ENCODE assay signal across 26 cellular contexts in the genomic region with DNA sequence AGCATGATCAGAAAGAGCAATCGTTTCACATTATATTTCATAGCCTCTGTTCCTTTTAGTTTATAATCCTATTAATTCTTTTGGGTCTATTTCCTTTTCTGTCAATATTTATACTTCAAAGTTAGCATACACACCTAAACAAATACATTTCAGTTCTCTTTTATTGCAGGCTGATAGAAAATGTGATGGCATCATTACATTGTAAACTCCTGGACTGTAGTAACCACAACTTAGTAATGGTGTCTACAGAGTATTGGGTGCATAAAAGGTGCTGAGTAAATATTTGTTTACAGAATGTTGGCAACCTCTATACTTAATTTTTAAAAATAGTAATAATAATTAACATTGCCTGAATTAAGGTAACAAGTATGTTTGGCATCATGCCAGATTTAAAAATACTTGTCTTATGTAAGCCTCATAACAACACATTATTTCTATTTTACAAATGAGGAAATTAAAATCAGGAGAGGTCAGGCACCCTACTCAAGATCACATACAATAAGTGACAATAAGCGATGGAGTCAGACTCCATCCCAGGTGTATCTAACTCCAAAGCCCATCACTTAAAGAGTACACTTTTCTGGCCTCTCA.
DNase-seq lines count a peak whose midpoint lies in the region; ATAC-seq, FAIRE-seq and TF ChIP-seq lines count a peak whose summit lies in the region.
"Had no signal": no experiment of that assay in that cellular context is flagged by ENCODE, and none has a peak within 500 bp of the region (broad histone marks: within the 10 kb centered on the region; RNA-seq: fewer than 3 reads in every experiment).

No MANE protein-coding gene starts in this region.

- H3K27me3 ChIP-seq in PC-3 (ENCODE audit: low read length): no peaks in the 10 kb centered on the region
- H3K27me3 ChIP-seq in small intestine (ENCODE audit: control insufficient read depth in 2 of 2, insufficient read depth in 2 of 2, low read length in 2 of 2): no peaks in the 10 kb centered on the region
- H3K27me3 ChIP-seq in esophagus squamous epithelium: no peaks in the 10 kb centered on the region
- H3K27me3 ChIP-seq: BLaER1 treated with 17β-estradiol and CSF1 and Interleukin-3, amounts not matched to agents 10 nM and 100 nM had no signal

- no peak overlapping the region for H3K9ac ChIP-seq in PC-3 (ENCODE audit: low read length)
- H3K9ac ChIP-seq: BLaER1 treated with 17β-estradiol and CSF1 and Interleukin-3, amounts not matched to agents 10 nM and 100 nM; KMS-11 had no signal

- H3K9me2 ChIP-seq in PC-3 (replicated peaks; ENCODE audit: low read length): no peaks in the 10 kb centered on the region

- TF ChIP-seq CTCF in LNCaP clone FGC (IDR thresholded peaks at IDR 0.05; ENCODE audit: control insufficient read depth, extremely low read depth, insufficient read depth): no peak
- TF ChIP-seq CTCF in PC-3 (conservative IDR thresholded peaks at IDR 0.05; ENCODE audit: low read depth, low read length): no peak
- TF ChIP-seq CTCF in esophagus squamous epithelium (IDR thresholded peaks at IDR 0.05): no peak

- no TSS peak for BruUV-seq in PC-3 (replicated peaks; lab: Mats Ljungman, UMichigan)

- DNase-seq in DMS53 treated with DMSO at 0.1 percent for 48 hours (lab: John Stamatoyannopoulos, UW; ENCODE audit: unreplicated experiment) (peak; percentile 14), LNCaP clone FGC (ENCODE audit: low read depth) (peak; percentile 94), PC-3 (peak; percentile 53), small intestine (peak; percentile 17), EL (no peak), esophagus squamous epithelium (lab: John Stamatoyannopoulos, UW) (no peak)
- DNase-seq: AML-193; Caco-2; CD4-positive, alpha-beta T cell; DMS79 treated with DMSO at 0.1 percent for 48 hours; NCI-H1048; NCI-H1694; NCI-H2029 treated with DMSO at 0.1 percent for 48 hours; NCI-H2171 treated with DMSO at 0.1 percent for 48 hours; NCI-H345; NCI-H510A treated with DMSO at 0.1 percent for 48 hours; SHP77 had no signal

- H3K36me3 ChIP-seq in PC-3 (ENCODE audit: low read depth, low read length) (no peaks in the 10 kb centered on the region), small intestine (ENCODE audit: control insufficient read depth in 2 of 2, insufficient read depth in 2 of 2, low read length in 2 of 2) (no peaks in the 10 kb centered on the region), esophagus squamous epithelium (no peaks in the 10 kb centered on the region)
- H3K36me3 ChIP-seq: BLaER1 treated with 17β-estradiol and CSF1 and Interleukin-3, amounts not matched to agents 10 nM and 100 nM had no signal

- ATAC-seq in PC-3 (peak; percentile 83), HG02678 (IDR thresholded peaks at IDR 0.05; ENCODE audit: unreplicated experiment) (no peak)
- ATAC-seq: A549, HCT116, Panc1 had no signal

- H3K79me2 ChIP-seq in PC-3 (ENCODE audit: low read length): no peaks in the 10 kb centered on the region

- no peak for TF ChIP-seq POLR2A in esophagus squamous epithelium (IDR thresholded peaks at IDR 0.05)

- H4K20me1 ChIP-seq in PC-3 (ENCODE audit: low read length): no peaks in the 10 kb centered on the region
- H4K20me1 ChIP-seq: BLaER1 treated with 17β-estradiol and CSF1 and Interleukin-3, amounts not matched to agents 10 nM and 100 nM had no signal

- intact Hi-C loops in PC-3 (cut with micrococcal nuclease) (loop anchor here (2.0 to 10.0 kb wide), 2 partner anchors 104 to 226 kb away; no protein-coding TSS in a partner anchor), esophagus squamous epithelium (cut with DNase I) (no loop called here)

- H3K9me3 ChIP-seq in PC-3 (ENCODE audit: low read length) (no peaks in the 10 kb centered on the region), small intestine (ENCODE audit: control insufficient read depth, low read depth) (no peaks in the 10 kb centered on the region), esophagus squamous epithelium (no peaks in the 10 kb centered on the region)
- H3K9me3 ChIP-seq: A549; BLaER1 treated with 17β-estradiol and CSF1 and Interleukin-3, amounts not matched to agents 10 nM and 100 nM; Caco-2 had no signal

- no peak overlapping the region for H3K4me2 ChIP-seq in PC-3 (ENCODE audit: low read length)
- H3K4me2 ChIP-seq: A549; BLaER1 treated with 17β-estradiol and CSF1 and Interleukin-3, amounts not matched to agents 10 nM and 100 nM; KMS-11 had no signal

- no peaks in the 10 kb centered on the region for H3F3A ChIP-seq in PC-3 (ENCODE audit: low read length, unreplicated experiment)

- 57 to 74% (median 65%) methylated on average over 2 of the region's 2 CpGs for WGBS in small intestine, 3 donors
- 61 to 69% methylated on average over 2 of the region's 2 CpGs for WGBS in esophagus squamous epithelium, 2 donors

- H2AFZ ChIP-seq in PC-3 (ENCODE audit: low read length): no peak overlapping the region

- no peak for FAIRE-seq in small intestine (lab: Jason Lieb, UNC)
- FAIRE-seq: A549, GM12892, HTR-8/SVneo had no signal

- 0 out of 2 replicates have a peak overlapping the region, but pooled peaks have one; percentile 20 for H3K27ac ChIP-seq in PC-3 (ENCODE audit: low read length)
- no peak overlapping the region for H3K27ac ChIP-seq in small intestine (ENCODE audit: low read depth in 1 of 2, low read length in 1 of 2)
- no peak overlapping the region for H3K27ac ChIP-seq in esophagus squamous epithelium
- H3K27ac ChIP-seq: A549; BLaER1 treated with 17β-estradiol and CSF1 and Interleukin-3, amounts not matched to agents 10 nM and 100 nM; KMS-11; RWPE1 had no signal

- H3K4me3 ChIP-seq in LNCaP clone FGC (ENCODE audit: low read depth, low read length) (no peak overlapping the region), PC-3 (ENCODE audit: low read length) (no peak overlapping the region), small intestine (ENCODE audit: low read depth in 1 of 2, low read length in 2 of 2) (no peak overlapping the region), esophagus squamous epithelium (no peak overlapping the region)
- H3K4me3 ChIP-seq: A549; BLaER1 treated with 17β-estradiol and CSF1 and Interleukin-3, amounts not matched to agents 10 nM and 100 nM had no signal

- CTCF ChIA-PET in PC-3 (lab: Charles Lee): no interaction called here

- POLR2A ChIA-PET in PC-3 (lab: Charles Lee; ENCODE audit: unreplicated experiment): no interaction called here

- H3K4me1 ChIP-seq in PC-3 (ENCODE audit: insufficient read depth, low read length) (peaks cover 36% of the 10 kb centered on the region), small intestine (ENCODE audit: control insufficient read depth in 2 of 2, insufficient read depth in 1 of 2, low read depth in 1 of 2, low read length in 1 of 2) (no peaks in the 10 kb centered on the region), esophagus squamous epithelium (no peaks in the 10 kb centered on the region)
- H3K4me1 ChIP-seq: BLaER1 treated with 17β-estradiol and CSF1 and Interleukin-3, amounts not matched to agents 10 nM and 100 nM; Caco-2 had no signal

Comparison
In these comparisons a context has a peak if more than half of its experiments do, and no peak if none do; other contexts are left out.
1. DNase-seq: peak in DMS53 treated with DMSO at 0.1 percent for 48 hours (single experiment), LNCaP clone FGC (single experiment), PC-3 (single experiment) and small intestine (single experiment); none in EL (single experiment) and esophagus squamous epithelium (single experiment).